ENCODE assay signal across 14 cellular contexts in the genomic region with DNA sequence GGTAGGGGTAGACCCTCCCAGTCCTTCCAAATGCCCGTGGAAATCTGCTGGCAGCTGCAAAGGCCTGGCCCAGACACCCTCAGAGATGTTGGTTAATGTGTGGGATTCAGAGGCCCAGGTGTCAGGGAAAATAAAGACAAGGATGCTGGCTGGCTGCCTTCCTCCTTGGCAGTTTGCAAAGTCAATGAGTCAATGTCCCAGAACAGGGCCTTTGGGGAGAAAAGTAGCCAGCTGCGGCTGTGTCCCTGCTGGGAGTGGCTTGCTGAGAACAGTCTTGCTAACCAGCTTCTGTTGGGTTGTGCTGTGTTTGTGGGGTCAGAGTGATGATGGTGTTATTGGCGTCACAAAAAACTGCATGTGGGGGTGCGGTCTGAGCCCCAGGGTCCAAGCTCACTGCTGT. TPM values are rescaled to one million over a fixed set of nuclear protein-coding genes. Genes with fewer than 3 reads are reported as not detected.
DNase-seq lines count a peak whose midpoint lies in the region; ATAC-seq and TF ChIP-seq lines count a peak whose summit lies in the region.
"Had no signal": no experiment of that assay in that cellular context is flagged by ENCODE, and none has a peak within 500 bp of the region (broad histone marks: within the 10 kb centered on the region; RNA-seq: fewer than 3 reads in every experiment).

No MANE protein-coding gene starts in this region.

- H3K36me3 ChIP-seq in MG63 (no peaks in the 10 kb centered on the region), ovary (no peaks in the 10 kb centered on the region), mucosa of descending colon (ENCODE audit: low read depth) (no peaks in the 10 kb centered on the region)
- H3K36me3 ChIP-seq: gastroesophageal sphincter, spleen, thoracic aorta had no signal

- intact Hi-C loops in ovary (cut with DNase I) (loop anchor here (5.0 to 10.0 kb wide), 8 partner anchors 118 to 711 kb away; no protein-coding TSS in a partner anchor), mucosa of descending colon (cut with DNase I, micrococcal nuclease) (loop anchor here (5.0 to 10.0 kb wide), 2 partner anchors 428 to 431 kb away; no protein-coding TSS in a partner anchor)

- H3K9me3 ChIP-seq in MG63, result no peaks in the 10 kb centered on the region
- H3K9me3 ChIP-seq in ovary, result no peaks in the 10 kb centered on the region
- H3K9me3 ChIP-seq in mucosa of descending colon, result no peaks in the 10 kb centered on the region
- H3K9me3 ChIP-seq: gastroesophageal sphincter, spleen, thoracic aorta had no signal

- H3K4me3 ChIP-seq in MG63 (no peak overlapping the region), ovary (no peak overlapping the region), mucosa of descending colon (no peak overlapping the region)
- H3K4me3 ChIP-seq: gastroesophageal sphincter, thoracic aorta had no signal

- TF ChIP-seq EP300 in ovary (IDR thresholded peaks at IDR 0.05), result no peak

- H3K27me3 ChIP-seq in MG63 (no peaks in the 10 kb centered on the region), ovary (no peaks in the 10 kb centered on the region)
- H3K27me3 ChIP-seq: gastroesophageal sphincter had no signal

- 46 to 50% (median 48%) methylated on average over 4 of the region's 4 CpGs for WGBS in ovary, 3 donors

- TF ChIP-seq CTCF in ovary (IDR thresholded peaks at IDR 0.05) (no peak), mucosa of descending colon (IDR thresholded peaks at IDR 0.05) (no peak)

- no peak for TF ChIP-seq POLR2A in ovary (IDR thresholded peaks at IDR 0.05)

- ATAC-seq in HG03196 (IDR thresholded peaks at IDR 0.05; ENCODE audit: unreplicated experiment), result no peak
- no peak for ATAC-seq in mucosa of descending colon
- ATAC-seq: activated naive CD8-positive, alpha-beta T cell treated with anti-CD3 and anti-CD28 coated beads, Interleukin-2, amount 50 U/mL, for 24 hours; activated T-helper 17 cell treated with anti-CD3 and anti-CD28 coated beads, Interleukin-2, amount 50 U/mL, for 72 hours; gastroesophageal sphincter had no signal

- DNase-seq in GM03348 (ENCODE audit: low spot score) (peak; percentile 10), MG63 (peak; percentile 76), fibroblast of gingiva (ENCODE audit: low read depth) (peak; percentile 22), ovary (peak; percentile 40 to 54 (median 46)), SKM-1 treated with dmso at 0.1 percent for 144 hours (lab: John Stamatoyannopoulos, UW; ENCODE audit: unreplicated experiment) (no peak), mucosa of descending colon (no peak)
- DNase-seq: activated naive CD8-positive, alpha-beta T cell treated with anti-CD3 and anti-CD28 coated beads, Interleukin-2, amount 50 U/mL, for 24 hours; NCI-H187; NCI-H510A; spleen had no signal

- H3K27ac ChIP-seq in ovary, result peak overlapping the region in 1 of 2 donors; percentile 46
- H3K27ac ChIP-seq: gastroesophageal sphincter, spleen, thoracic aorta had no signal

- peaks cover 4% of the 10 kb centered on the region for H3K4me1 ChIP-seq in ovary (ENCODE audit: insufficient read depth)
- no peaks in the 10 kb centered on the region for H3K4me1 ChIP-seq in mucosa of descending colon (ENCODE audit: low read depth)

RNA-seq across cellular contexts. Expression of gene GLRX5, which starts 29.2 kb away (rescaled TPM):
- total RNA-seq in MG63 (2014; rRNA removed; shearing (Covaris generic); ENCODE audit: low replicate concordance), result 31.5 and 38.1 TPM in 2 replicates
- total RNA-seq in ovary (10 to 100 TPM; 38.0 to 49.2 (median 41.7) TPM), mucosa of descending colon (10 to 100 TPM; 43.9 to 45.8 (median 45.4) TPM)
- polyA plus RNA-seq in ovary, result 100 to 1,000 TPM in 1 of 2 donors, 10 to 100 TPM in 1; 52.6 to 105 TPM

RNA-seq across cellular contexts. Expression of gene SYNE3, which starts 47.6 kb away (rescaled TPM):
- 2.8 TPM in 2 replicates for total RNA-seq in MG63 (2014; rRNA removed; shearing (Covaris generic); ENCODE audit: low replicate concordance)
- total RNA-seq in ovary (10 to 100 TPM in 5 of 7 donors, 1 to 10 TPM in 2; 6.4 to 26.0 (median 14.9) TPM), mucosa of descending colon (10 to 100 TPM; 13.8 to 16.4 (median 13.9) TPM)
- 1 to 10 TPM; 3.7 to 5.1 TPM for polyA plus RNA-seq in ovary

Comparison
In these comparisons a context has a peak if more than half of its experiments do, and no peak if none do; other contexts are left out.
1. DNase-seq: peak in GM03348 (single experiment), MG63 (single experiment), fibroblast of gingiva (single experiment) and ovary (5 of 5); none in SKM-1 treated with dmso at 0.1 percent for 144 hours (single experiment) and mucosa of descending colon (0 of 3).